ENCODE assay signal across 8 cellular contexts in genomic region chr1:10074059-10074854, GRCh38. TPM values are rescaled to one million over a fixed set of nuclear protein-coding genes. Genes with fewer than 3 reads are reported as not detected.
A peak's percentile ranks its signal among the peaks of the same experiment; 100 is the strongest.
DNase-seq lines count a peak whose midpoint lies in the region; ATAC-seq and TF ChIP-seq lines count a peak whose summit lies in the region.

No MANE protein-coding gene starts in this region.

- peak overlapping the region in 1 of 2 donors; percentile 0 for H3K27ac Mint-ChIP-seq in activated naive CD4-positive, alpha-beta T cell treated with anti-CD3 and anti-CD28 coated beads, Interleukin-2, amount 50 U/mL, for 72 hours

- DNase-seq in RPMI7951 (ENCODE audit: low read depth) (peak; percentile 98), left ventricle myocardium inferior (no peak), NCI-H2107 treated with DMSO at 0.1 percent for 48 hours (lab: John Stamatoyannopoulos, UW; ENCODE audit: unreplicated experiment) (no peak), NCI-H1694 (lab: John Stamatoyannopoulos, UW) (no peak)
- peak; percentile 65 to 80 for DNase-seq in activated naive CD4-positive, alpha-beta T cell treated with anti-CD3 and anti-CD28 coated beads, Interleukin-2, amount 50 U/mL, for 72 hours (ENCODE audit: low spot score in 2 of 2)
- DNase-seq in stimulated activated CD4-positive, alpha-beta T cell treated with anti-CD3 and anti-CD28 coated beads, Interleukin-15, amount 100 ng/mL, for 48 hours (ENCODE audit: low read depth in 2 of 2) = peak; percentile 54 to 64

- ATAC-seq in GM21381 (IDR thresholded peaks at IDR 0.05; ENCODE audit: unreplicated experiment) (peak; percentile 72), HG02840 (IDR thresholded peaks at IDR 0.05; ENCODE audit: low FRiP score, unreplicated experiment) (no peak)
- ATAC-seq in activated naive CD4-positive, alpha-beta T cell treated with anti-CD3 and anti-CD28 coated beads, Interleukin-2, amount 50 U/mL, for 72 hours = peak; percentile 98 to 100

- intact Hi-C loops in left ventricle myocardium inferior (cut with micrococcal nuclease) = no loop called here

- no peaks in the 10 kb centered on the region for H3K27me3 ChIP-seq in left ventricle myocardium inferior (ENCODE audit: low read depth)

- peaks cover 0 to 5% of the 10 kb centered on the region in 2 donors for H3K36me3 Mint-ChIP-seq in activated naive CD4-positive, alpha-beta T cell treated with anti-CD3 and anti-CD28 coated beads, Interleukin-2, amount 50 U/mL, for 72 hours

- no peak overlapping the region for H3K4me3 ChIP-seq in left ventricle myocardium inferior

- H3K36me3 ChIP-seq in left ventricle myocardium inferior = peaks cover 4% of the 10 kb centered on the region

- H3K4me1 ChIP-seq in left ventricle myocardium inferior = peaks cover 24% of the 10 kb centered on the region

- no peaks in the 10 kb centered on the region for H3K9me3 Mint-ChIP-seq in activated naive CD4-positive, alpha-beta T cell treated with anti-CD3 and anti-CD28 coated beads, Interleukin-2, amount 50 U/mL, for 72 hours

- no peak for TF ChIP-seq CTCF in left ventricle myocardium inferior (IDR thresholded peaks at IDR 0.05; ENCODE audit: borderline replicate concordance)

- no peaks in the 10 kb centered on the region for H3K9me3 ChIP-seq in left ventricle myocardium inferior (replicated peaks)

- peak overlapping the region; percentile 14 for H3K27ac ChIP-seq in left ventricle myocardium inferior (replicated peaks)

RNA-seq across cellular contexts. Expression of gene UBE4B, which starts 41.5 kb away (rescaled TPM):
- total RNA-seq in RPMI7951 (2014; rRNA removed; shearing (Covaris generic)) = 29.1 and 33.5 TPM in 2 replicates
- total RNA-seq in activated naive CD4-positive, alpha-beta T cell treated with anti-CD3 and anti-CD28 coated beads, Interleukin-2, amount 50 U/mL, for 72 hours = 10 to 100 TPM; 30.0 to 44.4 TPM
- 80.3 TPM for total RNA-seq in left ventricle myocardium inferior

Comparison
In these comparisons a context has a peak if more than half of its experiments do, and no peak if none do; other contexts are left out.
1. DNase-seq: peak in RPMI7951 (single experiment), activated naive CD4-positive, alpha-beta T cell treated with anti-CD3 and anti-CD28 coated beads, Interleukin-2, amount 50 U/mL, for 72 hours (2 of 2) and stimulated activated CD4-positive, alpha-beta T cell treated with anti-CD3 and anti-CD28 coated beads, Interleukin-15, amount 100 ng/mL, for 48 hours (2 of 2); none in left ventricle myocardium inferior (single experiment), NCI-H2107 treated with DMSO at 0.1 percent for 48 hours (single experiment) and NCI-H1694 (single experiment).